3 cellular contexts compared by ENCODE assay signal in the genomic region with DNA sequence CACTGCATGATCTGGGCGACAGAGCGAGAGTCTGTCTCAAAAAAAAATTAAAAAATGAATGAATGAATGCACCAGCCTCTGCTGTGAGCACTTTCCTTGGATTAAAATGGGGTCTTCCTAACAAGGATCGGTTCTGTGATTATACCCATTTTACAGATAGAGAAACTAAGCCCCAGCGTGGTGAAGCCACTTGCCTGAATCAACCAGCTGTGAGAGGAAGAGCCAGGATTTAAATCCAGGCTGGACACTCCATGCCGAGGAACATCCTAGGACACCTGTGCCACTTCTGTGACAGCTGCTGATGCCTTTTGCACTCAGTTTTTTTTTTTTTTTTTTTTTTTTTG.
A peak's percentile ranks its signal among the peaks of the same experiment; 100 is the strongest.
TF ChIP-seq lines count a peak whose summit lies in the region.

No MANE protein-coding gene starts in this region.

TF ChIP-seq in A549, 52 proteins besides CTCF, POLR2A, EP300 and RAD21:
- TF ChIP-seq POLR2AphosphoS2 (conservative IDR thresholded peaks at IDR 0.05; ENCODE audit: low read length) = no peak
- TF ChIP-seq ELK1 (IDR thresholded peaks at IDR 0.05; ENCODE audit: low read depth, low read length) = no peak
- TF ChIP-seq HOXB5 (CRISPR knock-in tag; IDR thresholded peaks at IDR 0.05) = no peak

TF ChIP-seq in WTC11, 78 proteins besides CTCF, POLR2A, EP300 and RAD21:
- TF ChIP-seq GTF2I (CRISPR knock-in tag; conservative IDR thresholded peaks at IDR 0.05) = 0 out of 2 replicates have a peak, but pooled peaks have one; percentile 25
- TF ChIP-seq, protein P1, sequence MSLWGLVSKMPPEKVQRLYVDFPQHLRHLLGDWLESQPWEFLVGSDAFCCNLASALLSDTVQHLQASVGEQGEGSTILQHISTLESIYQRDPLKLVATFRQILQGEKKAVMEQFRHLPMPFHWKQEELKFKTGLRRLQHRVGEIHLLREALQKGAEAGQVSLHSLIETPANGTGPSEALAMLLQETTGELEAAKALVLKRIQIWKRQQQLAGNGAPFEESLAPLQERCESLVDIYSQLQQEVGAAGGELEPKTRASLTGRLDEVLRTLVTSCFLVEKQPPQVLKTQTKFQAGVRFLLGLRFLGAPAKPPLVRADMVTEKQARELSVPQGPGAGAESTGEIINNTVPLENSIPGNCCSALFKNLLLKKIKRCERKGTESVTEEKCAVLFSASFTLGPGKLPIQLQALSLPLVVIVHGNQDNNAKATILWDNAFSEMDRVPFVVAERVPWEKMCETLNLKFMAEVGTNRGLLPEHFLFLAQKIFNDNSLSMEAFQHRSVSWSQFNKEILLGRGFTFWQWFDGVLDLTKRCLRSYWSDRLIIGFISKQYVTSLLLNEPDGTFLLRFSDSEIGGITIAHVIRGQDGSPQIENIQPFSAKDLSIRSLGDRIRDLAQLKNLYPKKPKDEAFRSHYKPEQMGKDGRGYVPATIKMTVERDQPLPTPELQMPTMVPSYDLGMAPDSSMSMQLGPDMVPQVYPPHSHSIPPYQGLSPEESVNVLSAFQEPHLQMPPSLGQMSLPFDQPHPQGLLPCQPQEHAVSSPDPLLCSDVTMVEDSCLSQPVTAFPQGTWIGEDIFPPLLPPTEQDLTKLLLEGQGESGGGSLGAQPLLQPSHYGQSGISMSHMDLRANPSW (CRISPR knock-in tag; conservative IDR thresholded peaks at IDR 0.05; ENCODE audit: low read depth) = no peak

TF ChIP-seq in GM12891, 5 proteins besides CTCF, POLR2A, EP300 and RAD21:
- TF ChIP-seq SPI1 (IDR thresholded peaks at IDR 0.05; ENCODE audit: low read depth, low read length) (no peak), POU2F2 (IDR thresholded peaks at IDR 0.05; ENCODE audit: low read depth, low read length) (no peak), TAF1 (IDR thresholded peaks at IDR 0.05; ENCODE audit: low read depth, low read length) (no peak), PAX5 (IDR thresholded peaks at IDR 0.05; ENCODE audit: insufficient read depth, low read length, severe bottlenecking) (no peak), POLR2AphosphoS5 (IDR thresholded peaks at IDR 0.05; ENCODE audit: low read depth, low read length) (no peak)
